In genomic region chr6:6964675-6965074, GRCh38 we compare ENCODE assay signal across 17 cellular contexts.
DNase-seq lines count a peak whose midpoint lies in the region; ATAC-seq, FAIRE-seq and TF ChIP-seq lines count a peak whose summit lies in the region.
"Had no signal": no experiment of that assay in that cellular context is flagged by ENCODE, and none has a peak within 500 bp of the region (broad histone marks: within the 10 kb centered on the region; RNA-seq: fewer than 3 reads in every experiment).

No MANE protein-coding gene starts in this region.

- H3K9ac ChIP-seq in HepG2 (ENCODE audit: insufficient read depth, low read depth, low read length) = no peak overlapping the region
- H3K9ac ChIP-seq in K562 (ENCODE audit: insufficient read depth in 1 of 2, low read depth in 2 of 2, low read length in 2 of 2) = no peak overlapping the region
- H3K9ac ChIP-seq: BLaER1 had no signal

- H3K27ac ChIP-seq in HepG2 (ENCODE audit: extremely low read length, insufficient read depth, low read length) (no peak overlapping the region), right lobe of liver (no peak overlapping the region), K562 (ENCODE audit: extremely low read depth, low read depth, low read length) (no peak overlapping the region)
- H3K27ac ChIP-seq: BLaER1 had no signal

- TF ChIP-seq CTCF in HepG2 (CRISPR knock-in tag; IDR thresholded peaks at IDR 0.05) (no peak), right lobe of liver (IDR thresholded peaks at IDR 0.05) (no peak), K562 (IDR thresholded peaks at IDR 0.05 in 2 of 3, conservative IDR thresholded peaks at IDR 0.05 in 1 of 3; ENCODE audit: insufficient read depth in 2 of 3, low read depth in 1 of 3, low read length in 3 of 3) (no peak)

- H2AFZ ChIP-seq in HepG2 (ENCODE audit: low read length) = no peak overlapping the region
- peak overlapping the region; percentile 67 for H2AFZ ChIP-seq in K562 (ENCODE audit: low read depth, low read length)

- TF ChIP-seq EP300 in HepG2 (IDR thresholded peaks at IDR 0.05; ENCODE audit: low read depth in 2 of 2, low read length in 2 of 2) = no peak
- TF ChIP-seq EP300 in HepG2 (CRISPR knock-in tag; IDR thresholded peaks at IDR 0.05; ENCODE audit: borderline replicate concordance) = no peak
- no peak for TF ChIP-seq EP300 in K562 (IDR thresholded peaks at IDR 0.05; ENCODE audit: low read length)

- FAIRE-seq in HepG2 (lab: Jason Lieb, UNC) (peak; percentile 12), K562 (lab: Jason Lieb, UNC) (no peak)
- FAIRE-seq: GM12892, H54, HTR-8/SVneo had no signal

- POLR2A ChIA-PET in HepG2 (lab: Yijun Ruan, JAX) = no interaction called here
- POLR2A ChIA-PET in K562 (lab: Yijun Ruan, JAX) = interaction anchor here (1.0 kb wide), 2 partner anchors 14 to 16 kb away, joined by 3 to 5 read pairs; no protein-coding TSS in a partner anchor

- under 1% methylated on average over 3 of the region's 3 CpGs for WGBS in HepG2 (ENCODE audit: low lambda C conversion rate)
- 64% methylated on average over 3 of the region's 3 CpGs for WGBS in right lobe of liver (ENCODE audit: insufficient coverage, low coverage, low lambda C conversion rate, missing lambda C conversion rate)
- WGBS in K562 (ENCODE audit: insufficient coverage, low coverage, missing lambda C conversion rate) = 8% methylated on average over 3 of the region's 3 CpGs

- no peaks in the 10 kb centered on the region for H3K79me2 ChIP-seq in HepG2 (ENCODE audit: insufficient read depth, low read length)
- no peaks in the 10 kb centered on the region for H3K79me2 ChIP-seq in K562 (ENCODE audit: control insufficient read depth, insufficient read depth, low read length)

- H3K4me3 ChIP-seq in HepG2 (replicated peaks in 1 of 3; ENCODE audit: insufficient read depth in 1 of 3, low read depth in 2 of 3, low read length in 3 of 3) (no peak overlapping the region), right lobe of liver (no peak overlapping the region), K562 (no peak overlapping the region)
- H3K4me3 ChIP-seq: BLaER1, GM23338 had no signal

- CTCF ChIA-PET in HepG2 (lab: Yijun Ruan, JAX; ENCODE audit: low intra/inter-chr PET ratio, low total read pairs) (no interaction called here), K562 (lab: Yijun Ruan, JAX; ENCODE audit: low intra/inter-chr PET ratio) (no interaction called here)

- TF ChIP-seq POLR2A in HepG2 (IDR thresholded peaks at IDR 0.05; ENCODE audit: insufficient read depth in 1 of 2, low read depth in 2 of 2, low read length in 2 of 2) = no peak
- no peak for TF ChIP-seq POLR2A in right lobe of liver (IDR thresholded peaks at IDR 0.05)
- no peak for TF ChIP-seq POLR2A in K562 (conservative IDR thresholded peaks at IDR 0.05)

- no peaks in the 10 kb centered on the region for H3K9me1 ChIP-seq in K562 (ENCODE audit: control insufficient read depth, insufficient read depth, low read length)

- no peak for ATAC-seq in HepG2
- ATAC-seq in right lobe of liver = no peak
- ATAC-seq in K562 = no peak
- ATAC-seq: GM23338 had no signal

- peaks cover 6% of the 10 kb centered on the region for H3K4me1 ChIP-seq in HepG2 (ENCODE audit: insufficient read depth, low read length)
- H3K4me1 ChIP-seq in right lobe of liver = no peaks in the 10 kb centered on the region
- H3K4me1 ChIP-seq in K562 (replicated peaks in 1 of 2; ENCODE audit: control insufficient read depth in 2 of 2, insufficient read depth in 2 of 2, low read length in 2 of 2) = peaks cover 17 to 48% of the 10 kb centered on the region in 2 experiments; a peak in 4 of 5 replicates
- H3K4me1 ChIP-seq: BLaER1 had no signal

- TF ChIP-seq RAD21 in HepG2 (CRISPR knock-in tag; IDR thresholded peaks at IDR 0.05) = no peak
- TF ChIP-seq RAD21 in K562 (CRISPR knock-in tag; conservative IDR thresholded peaks at IDR 0.05 in 1 of 2, IDR thresholded peaks at IDR 0.05 in 1 of 2) = no peak

- intact Hi-C loops in HepG2 (cut with micrococcal nuclease; ENCODE audit: unreplicated experiment) = no loop called here
- intact Hi-C loops in right lobe of liver (cut with DNase I) = no loop called here
- intact Hi-C loops in K562 (cut with micrococcal nuclease) = no loop called here

- in situ Hi-C loops in HepG2 (cut with HindIII; ENCODE audit: extremely low pct_ligation_motif_present, low pct_unique_long_range_greater_than_20kb) (no loop called here), K562 (cut with MboI) (no loop called here)

- no peaks in the 10 kb centered on the region for H3K36me3 ChIP-seq in HepG2 (replicated peaks in 1 of 2; ENCODE audit: control insufficient read depth in 1 of 2, insufficient read depth in 2 of 2, low read length in 2 of 2)
- H3K36me3 ChIP-seq in right lobe of liver = no peaks in the 10 kb centered on the region
- no peaks in the 10 kb centered on the region for H3K36me3 ChIP-seq in K562 (ENCODE audit: control insufficient read depth, insufficient read depth, low read length)
- H3K36me3 ChIP-seq: BLaER1 had no signal

- H4K20me1 ChIP-seq in HepG2 (ENCODE audit: insufficient read depth, low read length) = no peaks in the 10 kb centered on the region
- H4K20me1 ChIP-seq in K562 (replicated peaks; ENCODE audit: control insufficient read depth, insufficient read depth, low read length) = no peaks in the 10 kb centered on the region
- H4K20me1 ChIP-seq: BLaER1 had no signal

- H3K27me3 ChIP-seq in HepG2 (ENCODE audit: control insufficient read depth in 1 of 2, insufficient read depth in 2 of 2, low read length in 2 of 2) = no peaks in the 10 kb centered on the region; a peak in 1 of 5 replicates
- H3K27me3 ChIP-seq in right lobe of liver = no peaks in the 10 kb centered on the region
- H3K27me3 ChIP-seq in K562 (ENCODE audit: control insufficient read depth in 2 of 2, insufficient read depth in 2 of 2, low read length in 2 of 2) = no peaks in the 10 kb centered on the region
- H3K27me3 ChIP-seq: BLaER1 had no signal

- H3K4me2 ChIP-seq in HepG2 (ENCODE audit: low read depth, low read length) (no peak overlapping the region), K562 (ENCODE audit: insufficient read depth, low read length) (no peak overlapping the region; the same call in 1 of the 2 replicates)
- H3K4me2 ChIP-seq: BLaER1, GM23338 had no signal

- H3K9me3 ChIP-seq in HepG2 (ENCODE audit: low read length) (no peaks in the 10 kb centered on the region), right lobe of liver (no peaks in the 10 kb centered on the region), K562 (replicated peaks; ENCODE audit: control insufficient read depth, insufficient read depth, low read depth, low read length) (no peaks in the 10 kb centered on the region)
- H3K9me3 ChIP-seq: BLaER1 had no signal

- DNase-seq in HepG2 (ENCODE audit: low spot score) (no peak), right lobe of liver (no peak), K562 (ENCODE audit: extremely low read depth in 1 of 4, low spot score in 3 of 4) (no peak), renal cortical epithelial cell (ENCODE audit: low read depth) (peak; percentile 23), T-helper 2 cell (no peak), NCI-H2227 (lab: John Stamatoyannopoulos, UW; ENCODE audit: unreplicated experiment) (no peak)
- DNase-seq in activated CD4-positive, CD25-positive, alpha-beta regulatory T cell treated with anti-CD3 and anti-CD28 coated beads, Interleukin-2, amount 50 U/mL, for 72 hours = no peak
- DNase-seq: 8988T; CD4-positive, alpha-beta memory T cell; DMS153; DMS79; GDM1 had no signal

- no TSS peak for BruUV-seq in HepG2 (replicated peaks; lab: Mats Ljungman, UMichigan)
- no TSS peak for BruUV-seq in K562 (replicated peaks; lab: Mats Ljungman, UMichigan)

TF ChIP-seq in HepG2, 621 proteins besides CTCF, POLR2A, EP300 and RAD21:
- TF ChIP-seq ZSCAN25 (CRISPR knock-in tag; IDR thresholded peaks at IDR 0.05) (no peak), ZNF331 (CRISPR knock-in tag; IDR thresholded peaks at IDR 0.05) (no peak), ZNF879 (CRISPR knock-in tag; IDR thresholded peaks at IDR 0.05) (no peak), E2F1 (CRISPR knock-in tag; IDR thresholded peaks at IDR 0.05) (no peak), MAF1 (CRISPR knock-in tag; IDR thresholded peaks at IDR 0.05; ENCODE audit: borderline replicate concordance) (no peak), FOXK1 (CRISPR knock-in tag; IDR thresholded peaks at IDR 0.05; ENCODE audit: borderline replicate concordance, low read depth) (no peak)
TF ChIP-seq in HepG2: peak in this region for 0.

TF ChIP-seq in K562, 482 proteins besides CTCF, POLR2A, EP300 and RAD21 (continues in another document):
- TF ChIP-seq CREB1 (IDR thresholded peaks at IDR 0.05) = no peak
- no peak for TF ChIP-seq CREB1 (CRISPR knock-in tag; IDR thresholded peaks at IDR 0.05)
- no peak for TF ChIP-seq HMGXB4 (CRISPR knock-in tag; IDR thresholded peaks at IDR 0.05)
- no peak for TF ChIP-seq CREB3L1 (IDR thresholded peaks at IDR 0.05; ENCODE audit: borderline replicate concordance, low read depth)
- no peak for TF ChIP-seq EP400 (IDR thresholded peaks at IDR 0.05)
- TF ChIP-seq GTF2F1 (IDR thresholded peaks at IDR 0.05; ENCODE audit: low read depth, low read length) = no peak
- no peak for TF ChIP-seq MTF1 (CRISPR knock-in tag; IDR thresholded peaks at IDR 0.05; ENCODE audit: borderline replicate concordance)
- peak; percentile 52 for TF ChIP-seq C11orf30 (IDR thresholded peaks at IDR 0.05; ENCODE audit: low read depth)
- no peak for TF ChIP-seq MED1 (CRISPR knock-in tag; IDR thresholded peaks at IDR 0.05; ENCODE audit: borderline replicate concordance)

Comparison
In these comparisons a context has a peak if more than half of its experiments do, and no peak if none do; other contexts are left out.
1. Of the 241 proteins assayed by ChIP-seq in both HepG2 and K562: peak only in HepG2: none; only in K562: BCL6, CEBPB, FOSL1, MAFF, MAFG, MAFK and 1 more; in both: none; in neither: 233; mixed calls (peak in some experiments, not most) for 1.